Comparison of ENCODE assay signal across 8 cellular contexts in genomic region chr4:1347410-1347864, GRCh38. TPM values are rescaled to one million over a fixed set of nuclear protein-coding genes. Genes with fewer than 3 reads are reported as not detected.
DNase-seq lines count a peak whose midpoint lies in the region; ATAC-seq, FAIRE-seq and TF ChIP-seq lines count a peak whose summit lies in the region.

No MANE protein-coding gene starts in this region.

- H3K9me3 ChIP-seq in HEK293 (ENCODE audit: control insufficient read depth, insufficient read depth, low read depth, low read length) (no peaks in the 10 kb centered on the region), Loucy (ENCODE audit: insufficient read depth, low read depth, low read length) (no peaks in the 10 kb centered on the region), endothelial cell of umbilical vein (replicated peaks; ENCODE audit: control insufficient read depth, insufficient read depth, low read length) (no peaks in the 10 kb centered on the region), mesodermal cell (ENCODE audit: control insufficient read depth, low read length) (peaks cover 3% of the 10 kb centered on the region)

- FAIRE-seq in endothelial cell of umbilical vein (lab: Jason Lieb, UNC), result peak; percentile 76

- H3K4me3 ChIP-seq in HEK293 (ENCODE audit: low read depth, low read length), result peak overlapping the region; percentile 57
- H3K4me3 ChIP-seq in Loucy (ENCODE audit: low read length, poor library complexity, severe bottlenecking), result peak overlapping the region; percentile 73
- peak overlapping the region; percentile 8 to 76 (median 60) for H3K4me3 ChIP-seq in endothelial cell of umbilical vein (replicated peaks in 1 of 3; ENCODE audit: insufficient read depth in 1 of 3, low read depth in 1 of 3, low read length in 3 of 3)
- peak overlapping the region; percentile 67 for H3K4me3 ChIP-seq in mesodermal cell (ENCODE audit: extremely low read depth, insufficient read depth, low read length, poor library complexity, severe bottlenecking)

- BruUV-seq in endothelial cell of umbilical vein (replicated peaks; lab: Mats Ljungman, UMichigan), result no TSS peak

- TF ChIP-seq CTCF in HEK293 (tag by site-specific recombination; IDR thresholded peaks at IDR 0.05), result no peak
- TF ChIP-seq CTCF in Loucy (conservative IDR thresholded peaks at IDR 0.05; ENCODE audit: low read length), result no peak
- TF ChIP-seq CTCF in endothelial cell of umbilical vein (IDR thresholded peaks at IDR 0.05; ENCODE audit: extremely low read depth in 1 of 2, insufficient read depth in 1 of 2, low read depth in 1 of 2, low read length in 2 of 2), result no peak

- ATAC-seq in stimulated activated naive B cell treated with anti-CD40 and anti-IgM and Interleukin-4, amounts not matched to agents 10 μg/mL and 1 μg/mL and 100 μg/mL, for 72 hours (replicated peaks), result peak; percentile 41 to 43

- peak; percentile 85 for TF ChIP-seq POLR2A in endothelial cell of umbilical vein (IDR thresholded peaks at IDR 0.05; ENCODE audit: low read depth, low read length)

- H3K27me3 ChIP-seq in Loucy (ENCODE audit: insufficient read depth, low read length, poor library complexity, severe bottlenecking) (no peaks in the 10 kb centered on the region), endothelial cell of umbilical vein (ENCODE audit: control insufficient read depth in 2 of 2, insufficient read depth in 2 of 2, low read length in 2 of 2) (no peaks in the 10 kb centered on the region)

- 0 to 1% methylated on average over 36 to 41 of the region's 43 CpGs for WGBS in mesodermal cell (ENCODE audit: insufficient coverage in 2 of 2), 2 experiments

- peaks cover 29 to 56% of the 10 kb centered on the region in 2 donors for H3K4me1 Mint-ChIP-seq in stimulated activated naive B cell treated with anti-CD40 and anti-IgM and Interleukin-4, amounts not matched to agents 10 μg/mL and 1 μg/mL and 100 μg/mL, for 72 hours

- dilution Hi-C loops in endothelial cell of umbilical vein (cut with MboI; ENCODE audit: extremely low pct_ligation_motif_present, low sequenced_read_pairs), result no loop called here

- H3K36me3 ChIP-seq in HEK293 (ENCODE audit: control insufficient read depth in 2 of 2, insufficient read depth in 1 of 2, low read length in 2 of 2), result peaks cover 0 to 20% of the 10 kb centered on the region in 2 experiments; a peak in 1 of 3 replicates
- no peaks in the 10 kb centered on the region for H3K36me3 ChIP-seq in Loucy (ENCODE audit: insufficient read depth, low read length)
- H3K36me3 ChIP-seq in endothelial cell of umbilical vein (ENCODE audit: control insufficient read depth in 2 of 2, extremely low read depth in 1 of 2, insufficient read depth in 2 of 2, low read length in 2 of 2), result no peaks in the 10 kb centered on the region
- peaks cover 15% of the 10 kb centered on the region for H3K36me3 ChIP-seq in mesodermal cell (ENCODE audit: control insufficient read depth, insufficient read depth, low read length)

- POLR2A ChIA-PET in HEK293 (lab: Yijun Ruan, JAX) (interaction anchor here (0.8 to 3.2 kb wide), 4 partner anchors 9 to 98 kb away, joined by 3 to 41 read pairs (median 8); partner anchors contain the start of genes CTBP1 and MAEA), endothelial cell of umbilical vein (lab: Charles Lee) (interaction anchor here (1.4 kb wide), 1 partner anchor 97 kb away, joined by 5 read pairs; no protein-coding TSS in a partner anchor)

- intact Hi-C loops in endothelial cell of umbilical vein (cut with micrococcal nuclease), result loop anchor here (1.0 kb wide), 1 partner anchor 58 kb away; the partner anchor contains the start of gene MAEA

- H3K9me2 ChIP-seq in Loucy (replicated peaks; ENCODE audit: low read depth, low read length), result no peaks in the 10 kb centered on the region

- DNase-seq in NCI-H82 (lab: John Stamatoyannopoulos, UW) (peak; percentile 66), NCI-H82 treated with DMSO at 0.1 percent for 48 hours (lab: John Stamatoyannopoulos, UW; ENCODE audit: unreplicated experiment) (no peak), endothelial cell of umbilical vein (ENCODE audit: low read depth, low spot score) (peak; percentile 89)
- DNase-seq in activated CD4-positive, alpha-beta T cell treated with anti-CD3 and anti-CD28 coated beads for 4 hours, result peak; percentile 28 to 44
- peak; percentile 61 for DNase-seq in stimulated activated naive B cell treated with anti-CD40 and anti-IgM and Interleukin-4, amounts not matched to agents 10 μg/mL and 1 μg/mL and 100 μg/mL, for 72 hours

- no peaks in the 10 kb centered on the region for H3K9me3 Mint-ChIP-seq in stimulated activated naive B cell treated with anti-CD40 and anti-IgM and Interleukin-4, amounts not matched to agents 10 μg/mL and 1 μg/mL and 100 μg/mL, for 72 hours

- H3K9ac ChIP-seq in Loucy (ENCODE audit: low read depth, low read length, poor library complexity, severe bottlenecking) (peak overlapping the region; percentile 77), endothelial cell of umbilical vein (replicated peaks; ENCODE audit: extremely low read depth, insufficient read depth, low read length) (peak overlapping the region; percentile 82)

- H3K27ac Mint-ChIP-seq in stimulated activated naive B cell treated with anti-CD40 and anti-IgM and Interleukin-4, amounts not matched to agents 10 μg/mL and 1 μg/mL and 100 μg/mL, for 72 hours, result peak overlapping the region; percentile 97

- no peaks in the 10 kb centered on the region for H3K9me1 ChIP-seq in endothelial cell of umbilical vein (replicated peaks; ENCODE audit: control insufficient read depth, extremely low read depth, insufficient read depth, low read length)

- peak overlapping the region; percentile 28; the same call in 1 of the 2 replicates for H2AFZ ChIP-seq in Loucy (ENCODE audit: low read length)
- H2AFZ ChIP-seq in endothelial cell of umbilical vein (ENCODE audit: low read depth, low read length), result peak overlapping the region; percentile 58

- H3K4me2 ChIP-seq in Loucy (ENCODE audit: low read depth, low read length, poor library complexity, severe bottlenecking), result peak overlapping the region; percentile 92
- H3K4me2 ChIP-seq in endothelial cell of umbilical vein (ENCODE audit: insufficient read depth, low read length), result peak overlapping the region; percentile 93

- H3K79me2 ChIP-seq in Loucy (ENCODE audit: insufficient read depth, low read length) (peaks cover 25% of the 10 kb centered on the region), endothelial cell of umbilical vein (ENCODE audit: control insufficient read depth, insufficient read depth, low read length) (no peaks in the 10 kb centered on the region)

- H3K27ac ChIP-seq in HEK293 (ENCODE audit: extremely low read depth, low read depth, low read length), result peak overlapping the region; percentile 60
- peak overlapping the region; percentile 82 for H3K27ac ChIP-seq in endothelial cell of umbilical vein (ENCODE audit: insufficient read depth, low read depth, low read length)
- H3K27ac ChIP-seq in mesodermal cell (ENCODE audit: low read depth, low read length, severe bottlenecking), result peak overlapping the region; percentile 95

- H3K4me3 Mint-ChIP-seq in stimulated activated naive B cell treated with anti-CD40 and anti-IgM and Interleukin-4, amounts not matched to agents 10 μg/mL and 1 μg/mL and 100 μg/mL, for 72 hours, result peak overlapping the region; percentile 88 to 90

- H4K20me1 ChIP-seq in Loucy (ENCODE audit: insufficient read depth, low read length, poor library complexity, severe bottlenecking) (peaks cover 3% of the 10 kb centered on the region), endothelial cell of umbilical vein (replicated peaks; ENCODE audit: control insufficient read depth, extremely low read depth, insufficient read depth, low read length) (no peaks in the 10 kb centered on the region)

- CTCF ChIA-PET in HEK293 (lab: Yijun Ruan, JAX) (interaction anchor here (0.7 to 1.7 kb wide), 4 partner anchors 44 to 217 kb away, joined by 3 to 5 read pairs (median 4); no protein-coding TSS in a partner anchor), endothelial cell of umbilical vein (lab: Charles Lee) (interaction anchor here (0.9 to 3.0 kb wide), 6 partner anchors 8 to 282 kb away, joined by 3 to 20 read pairs (median 7); partner anchors contain the start of gene CTBP1)

- H3K4me1 ChIP-seq in HEK293 (ENCODE audit: control insufficient read depth, insufficient read depth, low read length) (no peaks in the 10 kb centered on the region), Loucy (ENCODE audit: insufficient read depth, low read length, poor library complexity, severe bottlenecking) (peaks cover 29% of the 10 kb centered on the region), endothelial cell of umbilical vein (ENCODE audit: control insufficient read depth, extremely low read depth, insufficient read depth, low read length) (peaks cover 16% of the 10 kb centered on the region), mesodermal cell (ENCODE audit: control insufficient read depth, insufficient read depth, low read length, poor library complexity, severe bottlenecking) (peaks cover 6% of the 10 kb centered on the region)

- peaks cover 7 to 26% of the 10 kb centered on the region in 2 donors for H3K36me3 Mint-ChIP-seq in stimulated activated naive B cell treated with anti-CD40 and anti-IgM and Interleukin-4, amounts not matched to agents 10 μg/mL and 1 μg/mL and 100 μg/mL, for 72 hours

- H3F3A ChIP-seq in Loucy (ENCODE audit: low read depth), result no peaks in the 10 kb centered on the region

- no peaks in the 10 kb centered on the region for H3K27me3 Mint-ChIP-seq in stimulated activated naive B cell treated with anti-CD40 and anti-IgM and Interleukin-4, amounts not matched to agents 10 μg/mL and 1 μg/mL and 100 μg/mL, for 72 hours

RNA-seq across cellular contexts. Expression of gene UVSSA, which starts 0.4 kb away (rescaled TPM):
- total RNA-seq in endothelial cell of umbilical vein, result 14.9 and 16.4 TPM in 2 replicates
- polyA plus RNA-seq in endothelial cell of umbilical vein, result 7.1 and 8.1 TPM in 2 replicates
- 2.5 and 3.6 TPM in 2 replicates for polyA plus RNA-seq in endothelial cell of umbilical vein (2011; cell fraction: cytosol; rRNA removed)
- 34.2 and 37.8 TPM in 2 replicates for polyA plus RNA-seq in endothelial cell of umbilical vein (2011; cell fraction: nucleus; rRNA removed)
- polyA plus RNA-seq in endothelial cell of umbilical vein (2012), result 4.1 and 4.2 TPM in 2 replicates
- polyA minus RNA-seq in endothelial cell of umbilical vein, result 7.7 and 7.9 TPM in 2 replicates
- 3.7 TPM for polyA minus RNA-seq in endothelial cell of umbilical vein (2011; cell fraction: cytosol; rRNA and poly(A)+ RNA removed)
- 11.8 and 15.1 TPM in 2 replicates for polyA minus RNA-seq in endothelial cell of umbilical vein (2011; cell fraction: nucleus; rRNA and poly(A)+ RNA removed)
- 11.6 TPM for polyA plus RNA-seq in mesodermal cell (2013, experiment 1 of 2)
- polyA plus RNA-seq in mesodermal cell (2013, experiment 2 of 2), result 10.5 TPM

RNA-seq across cellular contexts. Expression of gene MAEA, which starts 57.7 kb away (rescaled TPM):
- total RNA-seq in endothelial cell of umbilical vein, result 66.0 and 66.6 TPM in 2 replicates
- polyA plus RNA-seq in endothelial cell of umbilical vein, result 108 and 116 TPM in 2 replicates
- polyA plus RNA-seq in endothelial cell of umbilical vein (2011; cell fraction: cytosol; rRNA removed), result 76.2 and 86.7 TPM in 2 replicates
- polyA plus RNA-seq in endothelial cell of umbilical vein (2011; cell fraction: nucleus; rRNA removed), result 147 and 154 TPM in 2 replicates
- polyA plus RNA-seq in endothelial cell of umbilical vein (2012), result 44.7 and 52.0 TPM in 2 replicates
- 59.6 and 76.9 TPM in 2 replicates for polyA minus RNA-seq in endothelial cell of umbilical vein
- polyA minus RNA-seq in endothelial cell of umbilical vein (2011; cell fraction: cytosol; rRNA and poly(A)+ RNA removed), result 33.8 TPM
- polyA minus RNA-seq in endothelial cell of umbilical vein (2011; cell fraction: nucleus; rRNA and poly(A)+ RNA removed), result 40.5 and 65.3 TPM in 2 replicates
- polyA plus RNA-seq in mesodermal cell (2013, experiment 1 of 2), result 60.2 TPM
- polyA plus RNA-seq in mesodermal cell (2013, experiment 2 of 2), result 56.9 TPM

RNA-seq across cellular contexts. Expression of gene NKX1-1, which starts 58.8 kb away (rescaled TPM):
- not detected in 2 replicates for total RNA-seq in endothelial cell of umbilical vein
- not detected in 2 replicates for polyA plus RNA-seq in endothelial cell of umbilical vein
- not detected in 2 replicates for polyA plus RNA-seq in endothelial cell of umbilical vein (2011; cell fraction: cytosol; rRNA removed)
- not detected in 2 replicates for polyA plus RNA-seq in endothelial cell of umbilical vein (2011; cell fraction: nucleus; rRNA removed)
- not detected in 2 replicates for polyA plus RNA-seq in endothelial cell of umbilical vein (2012)
- not detected in 2 replicates for polyA minus RNA-seq in endothelial cell of umbilical vein
- not detected for polyA minus RNA-seq in endothelial cell of umbilical vein (2011; cell fraction: cytosol; rRNA and poly(A)+ RNA removed)
- not detected in 2 replicates for polyA minus RNA-seq in endothelial cell of umbilical vein (2011; cell fraction: nucleus; rRNA and poly(A)+ RNA removed)
- polyA plus RNA-seq in mesodermal cell (2013, experiment 1 of 2), result not detected
- not detected for polyA plus RNA-seq in mesodermal cell (2013, experiment 2 of 2)
